In genomic region chr12:64459388-64460024, GRCh38 we compare ENCODE assay signal across 8 cellular contexts. TPM values are rescaled to one million over a fixed set of nuclear protein-coding genes. Genes with fewer than 3 reads are reported as not detected.
A peak's percentile ranks its signal among the peaks of the same experiment; 100 is the strongest.
DNase-seq lines count a peak whose midpoint lies in the region; ATAC-seq and TF ChIP-seq lines count a peak whose summit lies in the region.

No MANE protein-coding gene starts in this region.

- peak; percentile 16 for TF ChIP-seq POLR2A in GM19193 (IDR thresholded peaks at IDR 0.05; ENCODE audit: extremely low read depth, insufficient read depth, insufficient read length)
- TF ChIP-seq POLR2A in breast epithelium (IDR thresholded peaks at IDR 0.05) = no peak

- H3K36me3 ChIP-seq in breast epithelium = no peaks in the 10 kb centered on the region
- peaks cover 0 to 2% (median 0%) of the 10 kb centered on the region in 3 experiments for H3K36me3 ChIP-seq in naive thymus-derived CD4-positive, alpha-beta T cell (ENCODE audit: control insufficient read depth in 2 of 3, insufficient read depth in 3 of 3, low read length in 3 of 3)

- peak overlapping the region; percentile 87 to 98 (median 94) for H3K27ac Mint-ChIP-seq in naive thymus-derived CD4-positive, alpha-beta T cell

- H3K4me1 ChIP-seq in breast epithelium = peaks cover 0 to 6% of the 10 kb centered on the region in 2 donors
- peaks cover 10 to 25% of the 10 kb centered on the region in 2 donors for H3K4me1 ChIP-seq in naive thymus-derived CD4-positive, alpha-beta T cell (ENCODE audit: control insufficient read depth in 2 of 2, insufficient read depth in 2 of 2, low read length in 2 of 2)

- intact Hi-C loops in breast epithelium (cut with DNase I; ENCODE audit: low total_unique reads) = no loop called here
- intact Hi-C loops in naive thymus-derived CD4-positive, alpha-beta T cell (cut with micrococcal nuclease) = loop anchor here (1.0 to 10.0 kb wide), 2 partner anchors 8 to 1855 kb away; no protein-coding TSS in a partner anchor

- CTCF ChIA-PET in naive thymus-derived CD4-positive, alpha-beta T cell (lab: Charles Lee) = no interaction called here

- DNase-seq in breast epithelium (ENCODE audit: low spot score in 2 of 2) (no peak), NCI-H146 (lab: John Stamatoyannopoulos, UW) (no peak), hippocampal formation (lab: John Stamatoyannopoulos, UW) (no peak)
- DNase-seq in naive thymus-derived CD4-positive, alpha-beta T cell = peak in 3 of 9 donors; percentile 16 to 25 (median 19)
- no peak for DNase-seq in stimulated activated CD4-positive, alpha-beta T cell treated with anti-CD3 and anti-CD28 coated beads, Interleukin-1b, Interleukin-23, amount 100 ng/mL, for 48 hours

- peak; percentile 34 for ATAC-seq in HG03520 (IDR thresholded peaks at IDR 0.05; ENCODE audit: unreplicated experiment)
- peak; percentile 66 for ATAC-seq in naive thymus-derived CD4-positive, alpha-beta T cell
- no peak for ATAC-seq in GM21360 (IDR thresholded peaks at IDR 0.05; ENCODE audit: unreplicated experiment)

- no peaks in the 10 kb centered on the region for H3K27me3 ChIP-seq in breast epithelium
- no peaks in the 10 kb centered on the region for H3K27me3 ChIP-seq in naive thymus-derived CD4-positive, alpha-beta T cell (ENCODE audit: control insufficient read depth in 2 of 2, insufficient read depth in 2 of 2, low read length in 2 of 2)

- peak overlapping the region; percentile 12 to 54 (median 33) for H3K4me3 ChIP-seq in breast epithelium
- H3K4me3 ChIP-seq in naive thymus-derived CD4-positive, alpha-beta T cell (ENCODE audit: low read length) = peak overlapping the region; percentile 68

- H3K4me3 Mint-ChIP-seq in naive thymus-derived CD4-positive, alpha-beta T cell = peak overlapping the region; percentile 80 to 90 (median 86)

- peak overlapping the region; percentile 72 to 74 for H3K27ac ChIP-seq in breast epithelium
- H3K27ac ChIP-seq in naive thymus-derived CD4-positive, alpha-beta T cell (ENCODE audit: low read depth, low read length) = peak overlapping the region; percentile 69

- H3K27me3 Mint-ChIP-seq in naive thymus-derived CD4-positive, alpha-beta T cell = no peaks in the 10 kb centered on the region

- no peaks in the 10 kb centered on the region for H3K9me3 Mint-ChIP-seq in naive thymus-derived CD4-positive, alpha-beta T cell

- POLR2A ChIA-PET in naive thymus-derived CD4-positive, alpha-beta T cell (lab: Charles Lee) = interaction anchor here (0.8 kb wide), 1 partner anchor 36 kb away, joined by 3 read pairs; no protein-coding TSS in a partner anchor

- peaks cover 0 to 23% (median 0%) of the 10 kb centered on the region in 5 donors for H3K36me3 Mint-ChIP-seq in naive thymus-derived CD4-positive, alpha-beta T cell

- H3K4me1 Mint-ChIP-seq in naive thymus-derived CD4-positive, alpha-beta T cell = peaks cover 24 to 44% (median 39%) of the 10 kb centered on the region in 7 donors

- TF ChIP-seq CTCF in breast epithelium (IDR thresholded peaks at IDR 0.05) = no peak

- H3K9me3 ChIP-seq in breast epithelium = no peaks in the 10 kb centered on the region
- no peaks in the 10 kb centered on the region for H3K9me3 ChIP-seq in naive thymus-derived CD4-positive, alpha-beta T cell (ENCODE audit: control insufficient read depth in 2 of 3, low read length in 3 of 3)

RNA-seq across cellular contexts. Expression of gene TBK1, which starts 7.6 kb away (rescaled TPM):
- total RNA-seq in breast epithelium = 10 to 100 TPM; 27.7 to 43.9 (median 40.6) TPM
- total RNA-seq in naive thymus-derived CD4-positive, alpha-beta T cell = 10 to 100 TPM in 4 of 5 experiments, 1 to 10 TPM in 1; 9.0 to 34.0 (median 12.1) TPM
- polyA plus RNA-seq in naive thymus-derived CD4-positive, alpha-beta T cell = 1 to 10 TPM; 3.1 to 4.0 TPM

RNA-seq across cellular contexts. Expression of gene XPOT, which starts 55.3 kb away (rescaled TPM):
- total RNA-seq in breast epithelium = 10 to 100 TPM; 41.0 to 71.0 (median 52.7) TPM
- 100 to 1,000 TPM in 1 of 5 experiments, 10 to 100 TPM in 4; 46.6 to 118 (median 75.1) TPM for total RNA-seq in naive thymus-derived CD4-positive, alpha-beta T cell
- polyA plus RNA-seq in naive thymus-derived CD4-positive, alpha-beta T cell = 10 to 100 TPM; 24.8 to 34.1 TPM
